ENCODE assay signal across 10 cellular contexts in the genomic region with DNA sequence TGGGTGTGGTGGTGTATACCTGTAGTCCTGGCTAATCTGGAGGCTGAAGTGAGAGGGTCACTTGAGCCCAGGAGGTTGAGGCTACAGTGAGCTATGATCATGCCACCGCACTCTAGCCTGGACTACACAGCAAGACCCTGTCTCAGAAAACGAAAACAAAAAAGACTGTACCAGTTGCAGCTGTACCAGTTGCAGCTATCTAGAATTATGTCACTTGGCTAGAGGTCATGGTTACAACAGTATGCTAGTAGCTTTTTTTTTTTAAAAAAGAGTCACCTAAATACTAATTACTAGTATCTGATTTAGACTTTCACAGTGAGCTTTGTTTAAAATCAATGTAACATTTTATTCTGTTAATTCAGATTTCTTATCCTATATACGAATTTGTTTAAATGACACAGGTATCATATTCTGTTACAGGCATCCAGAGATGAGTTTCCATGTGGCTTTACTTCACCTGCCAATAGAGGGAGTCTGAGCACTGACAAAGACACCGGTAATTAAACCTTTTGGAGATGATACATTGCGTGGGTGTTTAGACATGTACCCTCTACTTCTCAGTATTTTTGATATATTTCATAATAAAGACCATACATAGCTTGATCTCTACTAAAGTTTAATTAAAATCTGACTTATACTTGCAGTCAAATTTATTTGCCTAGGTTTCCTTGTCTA.
DNase-seq lines count a peak whose midpoint lies in the region; ATAC-seq and TF ChIP-seq lines count a peak whose summit lies in the region.
"Had no signal": no experiment of that assay in that cellular context is flagged by ENCODE, and none has a peak within 500 bp of the region (broad histone marks: within the 10 kb centered on the region; RNA-seq: fewer than 3 reads in every experiment).

No MANE protein-coding gene starts in this region.

- intact Hi-C loops in MCF 10A (cut with micrococcal nuclease) = loop anchor here (1.0 kb wide), 2 partner anchors 180 to 440 kb away; no protein-coding TSS in a partner anchor
- intact Hi-C loops in breast epithelium (cut with DNase I; ENCODE audit: low total_unique reads) = no loop called here

- H3K27ac ChIP-seq in breast epithelium = no peak overlapping the region
- H3K27ac ChIP-seq: HL-60, skin epidermis had no signal

- no peaks in the 10 kb centered on the region for H3K36me3 Mint-ChIP-seq in MCF 10A (ENCODE audit: insufficient read depth, unreplicated experiment)
- peaks cover 5% of the 10 kb centered on the region for H3K36me3 Mint-ChIP-seq in chondrocyte (ENCODE audit: low read depth)
- peaks cover 4 to 5% of the 10 kb centered on the region in 2 donors for H3K36me3 Mint-ChIP-seq in stimulated activated naive B cell treated with anti-CD40 and anti-IgM and Interleukin-4, amounts not matched to agents 10 μg/mL and 1 μg/mL and 100 μg/mL, for 72 hours

- H3K27ac Mint-ChIP-seq in MCF 10A (ENCODE audit: low read depth, unreplicated experiment) = no peak overlapping the region
- H3K27ac Mint-ChIP-seq in chondrocyte (ENCODE audit: unreplicated experiment) = no peak overlapping the region
- no peak overlapping the region for H3K27ac Mint-ChIP-seq in stimulated activated naive B cell treated with anti-CD40 and anti-IgM and Interleukin-4, amounts not matched to agents 10 μg/mL and 1 μg/mL and 100 μg/mL, for 72 hours

- no peaks in the 10 kb centered on the region for H3K4me1 ChIP-seq in breast epithelium

- H3K9me3 Mint-ChIP-seq in MCF 10A (ENCODE audit: unreplicated experiment) = no peaks in the 10 kb centered on the region
- H3K9me3 Mint-ChIP-seq in chondrocyte (ENCODE audit: low read depth) = no peaks in the 10 kb centered on the region
- no peaks in the 10 kb centered on the region for H3K9me3 Mint-ChIP-seq in stimulated activated naive B cell treated with anti-CD40 and anti-IgM and Interleukin-4, amounts not matched to agents 10 μg/mL and 1 μg/mL and 100 μg/mL, for 72 hours

- TF ChIP-seq CTCF in MCF 10A (IDR thresholded peaks at IDR 0.05; ENCODE audit: unreplicated experiment) = peak; percentile 46
- TF ChIP-seq CTCF in breast epithelium (IDR thresholded peaks at IDR 0.05) = no peak
- TF ChIP-seq CTCF in chondrocyte (IDR thresholded peaks at IDR 0.05) = peak; percentile 64

- H3K9me3 ChIP-seq in breast epithelium = no peaks in the 10 kb centered on the region

- TF ChIP-seq POLR2A in breast epithelium (IDR thresholded peaks at IDR 0.05) = no peak

- H3K4me3 Mint-ChIP-seq in MCF 10A (ENCODE audit: unreplicated experiment) = no peak overlapping the region
- no peak overlapping the region for H3K4me3 Mint-ChIP-seq in chondrocyte (ENCODE audit: unreplicated experiment)
- H3K4me3 Mint-ChIP-seq in stimulated activated naive B cell treated with anti-CD40 and anti-IgM and Interleukin-4, amounts not matched to agents 10 μg/mL and 1 μg/mL and 100 μg/mL, for 72 hours = no peak overlapping the region

- H3K27me3 Mint-ChIP-seq in MCF 10A (ENCODE audit: insufficient read depth, unreplicated experiment) (no peaks in the 10 kb centered on the region), chondrocyte (ENCODE audit: low read depth) (no peaks in the 10 kb centered on the region)
- no peaks in the 10 kb centered on the region for H3K27me3 Mint-ChIP-seq in stimulated activated naive B cell treated with anti-CD40 and anti-IgM and Interleukin-4, amounts not matched to agents 10 μg/mL and 1 μg/mL and 100 μg/mL, for 72 hours

- H3K36me3 ChIP-seq in breast epithelium = no peaks in the 10 kb centered on the region

- CTCF ChIA-PET in MCF 10A (lab: Yijun Ruan, JAX) = interaction anchor here (0.6 to 4.7 kb wide), 39 partner anchors 9 to 728 kb away, joined by 3 to 75 read pairs (median 4); no protein-coding TSS in a partner anchor

- peaks cover 0 to 19% of the 10 kb centered on the region in 2 donors for H3K27me3 ChIP-seq in breast epithelium

- peak; percentile 32 to 47 for ATAC-seq in stimulated activated naive B cell treated with anti-CD40 and anti-IgM and Interleukin-4, amounts not matched to agents 10 μg/mL and 1 μg/mL and 100 μg/mL, for 72 hours (replicated peaks)
- ATAC-seq in HG03108 (IDR thresholded peaks at IDR 0.05; ENCODE audit: unreplicated experiment) (no peak), GM21528 (IDR thresholded peaks at IDR 0.05; ENCODE audit: low FRiP score, unreplicated experiment) (no peak)

- no peak overlapping the region for H3K4me3 ChIP-seq in breast epithelium
- H3K4me3 ChIP-seq: skin epidermis had no signal

- POLR2A ChIA-PET in MCF 10A (lab: Yijun Ruan, JAX) = interaction anchor here (0.6 kb wide), 1 partner anchor 19 kb away, joined by 3 read pairs; no protein-coding TSS in a partner anchor

- H3K4me1 Mint-ChIP-seq in MCF 10A (ENCODE audit: insufficient read depth, unreplicated experiment) = no peaks in the 10 kb centered on the region
- H3K4me1 Mint-ChIP-seq in chondrocyte (ENCODE audit: low read depth) = peaks cover 6% of the 10 kb centered on the region
- H3K4me1 Mint-ChIP-seq in stimulated activated naive B cell treated with anti-CD40 and anti-IgM and Interleukin-4, amounts not matched to agents 10 μg/mL and 1 μg/mL and 100 μg/mL, for 72 hours = peaks cover 2 to 7% of the 10 kb centered on the region in 2 donors

- DNase-seq in MCF 10A (ENCODE audit: unreplicated experiment) (peak; percentile 51), breast epithelium (ENCODE audit: low spot score in 2 of 2) (no peak), NAMALWA (ENCODE audit: low spot score) (peak; percentile 34), chondrocyte (ENCODE audit: low spot score) (no peak), GDM1 (lab: John Stamatoyannopoulos, UW) (no peak)
- DNase-seq in stimulated activated naive B cell treated with anti-CD40 and anti-IgM and Interleukin-4, amounts not matched to agents 10 μg/mL and 1 μg/mL and 100 μg/mL, for 72 hours = no peak

- BruUV-seq in MCF 10A (replicated peaks; lab: Mats Ljungman, UMichigan) = no TSS peak

Comparison
In these comparisons a context has a peak if more than half of its experiments do, and no peak if none do; other contexts are left out.
1. DNase-seq: peak in MCF 10A (single experiment) and NAMALWA (single experiment); none in breast epithelium (0 of 2), chondrocyte (single experiment), stimulated activated naive B cell treated with anti-CD40 and anti-IgM and Interleukin-4, amounts not matched to agents 10 μg/mL and 1 μg/mL and 100 μg/mL, for 72 hours (single experiment) and GDM1 (single experiment).
2. CTCF ChIP-seq: peak in MCF 10A (single experiment) and chondrocyte (single experiment); none in breast epithelium (0 of 3).
3. ATAC-seq: peak in stimulated activated naive B cell treated with anti-CD40 and anti-IgM and Interleukin-4, amounts not matched to agents 10 μg/mL and 1 μg/mL and 100 μg/mL, for 72 hours (2 of 2); none in HG03108 (single experiment) and GM21528 (single experiment).